ENCODE assay signal across 23 cellular contexts in the genomic region with DNA sequence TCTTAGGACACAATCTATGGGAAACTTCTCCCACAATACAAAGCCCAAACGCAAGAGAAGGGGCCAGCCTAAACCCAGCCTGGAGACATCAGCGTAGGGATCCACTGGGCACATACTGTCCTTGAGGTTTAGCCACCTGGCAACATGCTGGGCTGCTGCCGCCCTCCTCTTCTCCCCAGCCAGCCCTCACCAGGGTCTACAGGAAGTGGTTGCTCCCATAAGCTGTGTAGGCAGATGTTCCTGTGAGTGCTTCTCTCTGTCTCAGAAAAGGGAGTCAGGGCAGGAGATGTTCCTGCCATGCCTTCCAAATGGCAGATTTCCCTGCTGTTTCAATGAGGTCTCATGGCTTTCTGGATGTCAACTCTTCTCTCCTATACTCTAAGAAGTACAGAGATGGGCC.
DNase-seq lines count a peak whose midpoint lies in the region; ATAC-seq and TF ChIP-seq lines count a peak whose summit lies in the region.
"Had no signal": no experiment of that assay in that cellular context is flagged by ENCODE, and none has a peak within 500 bp of the region (broad histone marks: within the 10 kb centered on the region; RNA-seq: fewer than 3 reads in every experiment).

No MANE protein-coding gene starts in this region.

- peaks cover 6% of the 10 kb centered on the region for H3K9me3 Mint-ChIP-seq in activated T-helper 17 cell treated with anti-CD3 and anti-CD28 coated beads, Interleukin-2, amount 50 U/mL, for 72 hours

- H2AFZ ChIP-seq in DND-41 (ENCODE audit: low read depth, low read length): 0 out of 2 replicates have a peak overlapping the region, but pooled peaks have one; percentile 59

- no peaks in the 10 kb centered on the region for H3K27me3 ChIP-seq in BLaER1 treated with 17β-estradiol and CSF1 and Interleukin-3, amounts not matched to agents 10 nM and 100 nM
- no peaks in the 10 kb centered on the region for H3K27me3 ChIP-seq in DND-41 (ENCODE audit: insufficient read depth, low read length, poor library complexity)
- H3K27me3 ChIP-seq: SJSA1 had no signal

- H3K27me3 Mint-ChIP-seq in activated T-helper 17 cell treated with anti-CD3 and anti-CD28 coated beads, Interleukin-2, amount 50 U/mL, for 72 hours: no peaks in the 10 kb centered on the region

- peak overlapping the region in 8 of 11 experiments; percentile 17 to 66 (median 47); a peak in 16 of 22 replicates for H3K27ac ChIP-seq in BLaER1 treated with 17β-estradiol and CSF1 and Interleukin-3, amounts not matched to agents 10 nM and 100 nM
- peak overlapping the region; percentile 66 for H3K27ac ChIP-seq in DND-41 (ENCODE audit: low read length)
- H3K27ac ChIP-seq: C4-2B, SJSA1 had no signal

- DNase-seq in DND-41: peak; percentile 84
- DNase-seq in MV-4-11 (lab: John Stamatoyannopoulos, UW): peak; percentile 10
- DNase-seq in NCI-H1417 treated with DMSO at 0.1 percent for 48 hours (lab: John Stamatoyannopoulos, UW): no peak
- DNase-seq in NCI-H226: no peak
- DNase-seq: CD8-positive, alpha-beta memory T cell; DMS79 treated with DMSO at 0.1 percent for 48 hours; MM.1S; NCI-H1092 treated with DMSO at 0.1 percent for 48 hours; NCI-H1436 treated with DMSO at 0.1 percent for 48 hours; NCI-H187 treated with DMSO at 0.1 percent for 48 hours; NCI-H2107; NCI-H446; NCI-H526 treated with DMSO at 0.1 percent for 48 hours; Right ventricle myocardium superior; RPMI8226 had no signal

- peaks cover 1% of the 10 kb centered on the region for H3K4me1 Mint-ChIP-seq in activated T-helper 17 cell treated with anti-CD3 and anti-CD28 coated beads, Interleukin-2, amount 50 U/mL, for 72 hours

- no peak overlapping the region; a peak in 1 of 22 replicates for H3K9ac ChIP-seq in BLaER1 treated with 17β-estradiol and CSF1 and Interleukin-3, amounts not matched to agents 10 nM and 100 nM
- no peak overlapping the region for H3K9ac ChIP-seq in DND-41 (ENCODE audit: low read depth, low read length)

- peak overlapping the region in 10 of 11 experiments; percentile 2 to 73 (median 43); a peak in 17 of 22 replicates for H3K4me2 ChIP-seq in BLaER1 treated with 17β-estradiol and CSF1 and Interleukin-3, amounts not matched to agents 10 nM and 100 nM
- peak overlapping the region; percentile 10 for H3K4me2 ChIP-seq in DND-41 (ENCODE audit: insufficient read depth, low read length)

- ATAC-seq in DND-41 (ENCODE audit: insufficient read depth, low read depth): peak; percentile 100
- no peak for ATAC-seq in activated T-helper 17 cell treated with anti-CD3 and anti-CD28 coated beads, Interleukin-2, amount 50 U/mL, for 72 hours (replicated peaks)
- no peak for ATAC-seq in HG02588 (IDR thresholded peaks at IDR 0.05; ENCODE audit: unreplicated experiment)
- no peak for ATAC-seq in GM19328 (IDR thresholded peaks at IDR 0.05; ENCODE audit: unreplicated experiment)
- ATAC-seq: HepG2, K562 had no signal

- H3K36me3 Mint-ChIP-seq in activated T-helper 17 cell treated with anti-CD3 and anti-CD28 coated beads, Interleukin-2, amount 50 U/mL, for 72 hours (ENCODE audit: low read depth): no peaks in the 10 kb centered on the region

- no peaks in the 10 kb centered on the region for H3K79me2 ChIP-seq in DND-41 (ENCODE audit: insufficient read depth, low read length)

- peaks cover 0 to 14% (median 0%) of the 10 kb centered on the region in 11 experiments; a peak in 5 of 22 replicates for H3K36me3 ChIP-seq in BLaER1 treated with 17β-estradiol and CSF1 and Interleukin-3, amounts not matched to agents 10 nM and 100 nM
- H3K36me3 ChIP-seq in DND-41 (ENCODE audit: insufficient read depth, low read length): no peaks in the 10 kb centered on the region
- H3K36me3 ChIP-seq: SJSA1 had no signal

- H3K4me3 ChIP-seq in BLaER1 treated with 17β-estradiol and CSF1 and Interleukin-3, amounts not matched to agents 10 nM and 100 nM: no peak overlapping the region
- H3K4me3 ChIP-seq in DND-41 (ENCODE audit: low read depth in 1 of 2, low read length in 2 of 2): no peak overlapping the region
- H3K4me3 ChIP-seq: K562, SJSA1 had no signal

- peaks cover 3 to 44% (median 32%) of the 10 kb centered on the region in 10 experiments for H3K4me1 ChIP-seq in BLaER1 treated with 17β-estradiol and CSF1 and Interleukin-3, amounts not matched to agents 10 nM and 100 nM
- H3K4me1 ChIP-seq in DND-41 (ENCODE audit: insufficient read depth, low read length): peaks cover 22% of the 10 kb centered on the region

- H3K27ac Mint-ChIP-seq in activated T-helper 17 cell treated with anti-CD3 and anti-CD28 coated beads, Interleukin-2, amount 50 U/mL, for 72 hours: peak overlapping the region; percentile 23

- H3K9me3 ChIP-seq in BLaER1 treated with 17β-estradiol and CSF1 and Interleukin-3, amounts not matched to agents 10 nM and 100 nM (replicated peaks in 1 of 11): peaks cover 35 to 66% (median 44%) of the 10 kb centered on the region in 11 experiments
- H3K9me3 ChIP-seq in DND-41 (ENCODE audit: insufficient read depth, low read length, severe bottlenecking): peaks cover 25% of the 10 kb centered on the region

- no peaks in the 10 kb centered on the region for H4K20me1 ChIP-seq in BLaER1 treated with 17β-estradiol and CSF1 and Interleukin-3, amounts not matched to agents 10 nM and 100 nM
- no peaks in the 10 kb centered on the region for H4K20me1 ChIP-seq in DND-41 (ENCODE audit: insufficient read depth, low read length)

- TF ChIP-seq CTCF in DND-41 (IDR thresholded peaks at IDR 0.05; ENCODE audit: borderline replicate concordance, extremely low read depth, low read length, poor library complexity, severe bottlenecking): no peak

- H3K4me3 Mint-ChIP-seq in activated T-helper 17 cell treated with anti-CD3 and anti-CD28 coated beads, Interleukin-2, amount 50 U/mL, for 72 hours: no peak overlapping the region
- H3K4me3 Mint-ChIP-seq: CD8-positive, alpha-beta memory T cell had no signal

Comparison
In these comparisons a context has a peak if more than half of its experiments do, and no peak if none do; other contexts are left out.
1. DNase-seq: peak in DND-41 (single experiment) and MV-4-11 (single experiment); none in NCI-H1417 treated with DMSO at 0.1 percent for 48 hours (single experiment) and NCI-H226 (single experiment).